ENCODE assay signal across 13 cellular contexts in the genomic region with DNA sequence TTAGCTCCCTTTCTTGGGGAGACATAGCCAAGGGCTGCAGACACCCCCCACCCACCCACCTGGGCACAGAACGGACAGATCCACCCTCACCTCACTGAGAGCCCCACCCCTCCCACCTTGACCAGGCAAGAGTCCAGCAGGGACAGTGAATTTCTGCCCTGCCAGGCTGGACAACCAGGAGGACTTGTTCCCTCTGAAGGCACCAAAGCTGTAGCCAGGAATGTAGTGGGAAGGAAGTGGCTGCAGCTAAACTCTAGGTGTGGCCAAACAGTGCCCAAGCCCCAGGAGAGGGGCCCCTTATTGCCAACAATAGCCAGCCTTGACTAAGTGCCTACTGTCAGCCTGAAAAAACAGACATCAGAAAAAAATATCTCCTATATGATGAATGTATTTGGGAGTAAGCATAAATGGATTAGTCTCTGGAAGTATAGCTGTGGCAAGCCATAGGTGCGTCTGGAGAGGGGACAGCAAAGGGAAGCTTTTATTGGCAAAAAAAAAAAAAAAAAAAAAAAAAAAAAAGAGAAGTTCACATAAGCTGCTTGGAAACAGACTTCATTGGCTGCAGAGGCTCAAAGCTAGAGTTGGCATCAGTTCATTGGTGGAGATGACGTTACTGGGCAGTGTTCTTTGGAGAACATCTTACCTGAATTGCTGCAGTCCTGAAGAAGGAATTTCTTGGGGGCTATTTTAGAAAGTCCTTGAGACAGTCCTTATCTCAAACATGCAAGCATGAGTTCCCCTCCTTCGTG.
DNase-seq lines count a peak whose midpoint lies in the region; ATAC-seq, FAIRE-seq and TF ChIP-seq lines count a peak whose summit lies in the region.
"Had no signal": no experiment of that assay in that cellular context is flagged by ENCODE, and none has a peak within 500 bp of the region (broad histone marks: within the 10 kb centered on the region; RNA-seq: fewer than 3 reads in every experiment).

No MANE protein-coding gene starts in this region.

- peaks cover 3% of the 10 kb centered on the region for H3K27me3 Mint-ChIP-seq in activated T-helper 2 cell treated with anti-CD3 and anti-CD28 coated beads, Interferon-gamma antibody, Interleukin-2, Interleukin-4, amounts not matched to agents 10 μg/mL and 5 μg/mL and 100 μg/mL, durations not matched to agents 14 hours and 24 hours and 36 hours (ENCODE audit: low read depth)

- H4K20me1 ChIP-seq in endothelial cell of umbilical vein (replicated peaks; ENCODE audit: control insufficient read depth, extremely low read depth, insufficient read depth, low read length) = no peaks in the 10 kb centered on the region

- H3K9me3 Mint-ChIP-seq in activated T-helper 2 cell treated with anti-CD3 and anti-CD28 coated beads, Interferon-gamma antibody, Interleukin-2, Interleukin-4, amounts not matched to agents 10 μg/mL and 5 μg/mL and 100 μg/mL, durations not matched to agents 14 hours and 24 hours and 36 hours = no peaks in the 10 kb centered on the region
- H3K9me3 Mint-ChIP-seq: CD8-positive, alpha-beta memory T cell; GM23338 had no signal

- H3K4me1 ChIP-seq in endothelial cell of umbilical vein (ENCODE audit: control insufficient read depth, extremely low read depth, insufficient read depth, low read length) = peaks cover 11% of the 10 kb centered on the region
- H3K4me1 ChIP-seq in pancreas = peaks cover 7 to 12% (median 9%) of the 10 kb centered on the region in 3 donors

- no peaks in the 10 kb centered on the region for H3K9me1 ChIP-seq in endothelial cell of umbilical vein (replicated peaks; ENCODE audit: control insufficient read depth, extremely low read depth, insufficient read depth, low read length)

- intact Hi-C loops in endothelial cell of umbilical vein (cut with micrococcal nuclease) (no loop called here), pancreas (cut with DNase I) (loop anchor here in 1 of 3 donors (10.0 kb wide), 1 partner anchor 65 kb away; no protein-coding TSS in a partner anchor)
- intact Hi-C loops in activated T-helper 2 cell treated with anti-CD3 and anti-CD28 coated beads, Interferon-gamma antibody, Interleukin-2, Interleukin-4, amounts not matched to agents 10 μg/mL and 5 μg/mL and 100 μg/mL, durations not matched to agents 14 hours and 24 hours and 36 hours (cut with micrococcal nuclease) = no loop called here

- dilution Hi-C loops in endothelial cell of umbilical vein (cut with MboI; ENCODE audit: extremely low pct_ligation_motif_present, low sequenced_read_pairs) = no loop called here

- H3K27ac ChIP-seq in endothelial cell of umbilical vein (ENCODE audit: insufficient read depth, low read depth, low read length) (no peak overlapping the region), pancreas (peak overlapping the region; percentile 52 to 67 (median 66))

- H3K4me2 ChIP-seq in endothelial cell of umbilical vein (ENCODE audit: insufficient read depth, low read length) = no peak overlapping the region

- no TSS peak for BruUV-seq in endothelial cell of umbilical vein (replicated peaks; lab: Mats Ljungman, UMichigan)

- CTCF ChIA-PET in endothelial cell of umbilical vein (lab: Charles Lee) = interaction anchor here (0.5 to 1.2 kb wide), 8 partner anchors 9 to 1124 kb away, joined by 3 to 4 read pairs (median 3); no protein-coding TSS in a partner anchor

- H3K9me3 ChIP-seq in endothelial cell of umbilical vein (replicated peaks; ENCODE audit: control insufficient read depth, insufficient read depth, low read length) = no peaks in the 10 kb centered on the region
- no peaks in the 10 kb centered on the region for H3K9me3 ChIP-seq in pancreas

- H3K36me3 Mint-ChIP-seq in activated T-helper 2 cell treated with anti-CD3 and anti-CD28 coated beads, Interferon-gamma antibody, Interleukin-2, Interleukin-4, amounts not matched to agents 10 μg/mL and 5 μg/mL and 100 μg/mL, durations not matched to agents 14 hours and 24 hours and 36 hours (ENCODE audit: low read depth) = no peaks in the 10 kb centered on the region
- H3K36me3 Mint-ChIP-seq: CD8-positive, alpha-beta memory T cell had no signal

- WGBS in pancreas, 2 donors = 32 to 36% methylated on average over 4 of the region's 4 CpGs

- no peaks in the 10 kb centered on the region for H3K27me3 ChIP-seq in endothelial cell of umbilical vein (ENCODE audit: control insufficient read depth in 2 of 2, insufficient read depth in 2 of 2, low read length in 2 of 2)
- no peaks in the 10 kb centered on the region for H3K27me3 ChIP-seq in pancreas

- H3K9ac ChIP-seq in endothelial cell of umbilical vein (replicated peaks; ENCODE audit: extremely low read depth, insufficient read depth, low read length) = no peak overlapping the region

- POLR2A ChIA-PET in endothelial cell of umbilical vein (lab: Charles Lee) = no interaction called here

- H3K4me1 Mint-ChIP-seq in activated T-helper 2 cell treated with anti-CD3 and anti-CD28 coated beads, Interferon-gamma antibody, Interleukin-2, Interleukin-4, amounts not matched to agents 10 μg/mL and 5 μg/mL and 100 μg/mL, durations not matched to agents 14 hours and 24 hours and 36 hours (ENCODE audit: low read depth) = no peaks in the 10 kb centered on the region

- no peak for TF ChIP-seq POLR2A in endothelial cell of umbilical vein (IDR thresholded peaks at IDR 0.05; ENCODE audit: low read depth, low read length)

- no peaks in the 10 kb centered on the region for H3K79me2 ChIP-seq in endothelial cell of umbilical vein (ENCODE audit: control insufficient read depth, insufficient read depth, low read length)

- DNase-seq in G401 (ENCODE audit: low spot score) (peak; percentile 49), NOMO-1 treated with DMSO at 0.1 percent for 48 hours (lab: John Stamatoyannopoulos, UW; ENCODE audit: unreplicated experiment) (peak; percentile 63), endothelial cell of umbilical vein (ENCODE audit: low read depth, low spot score) (peak; percentile 47), pancreas (peak in 1 of 6 donors; percentile 37), DMS114 treated with DMSO at 0.1 percent for 48 hours (lab: John Stamatoyannopoulos, UW; ENCODE audit: unreplicated experiment) (no peak)
- DNase-seq in activated T-helper 2 cell treated with anti-CD3 and anti-CD28 coated beads, Interferon-gamma antibody, Interleukin-2, Interleukin-4, amounts not matched to agents 10 μg/mL and 5 μg/mL and 100 μg/mL, durations not matched to agents 14 hours and 24 hours and 36 hours (ENCODE audit: low spot score) = no peak
- DNase-seq: activated CD4-positive, alpha-beta T cell treated with anti-CD3 and anti-CD28 coated beads for 1 hour; effector CD8-positive, alpha-beta T cell had no signal

- in situ Hi-C loops in G401 (cut with HindIII; ENCODE audit: low sequenced_read_pairs) = loop anchor here (25.0 kb wide), 1 partner anchor 327 kb away; no protein-coding TSS in a partner anchor

- H3K4me3 Mint-ChIP-seq in activated T-helper 2 cell treated with anti-CD3 and anti-CD28 coated beads, Interferon-gamma antibody, Interleukin-2, Interleukin-4, amounts not matched to agents 10 μg/mL and 5 μg/mL and 100 μg/mL, durations not matched to agents 14 hours and 24 hours and 36 hours (ENCODE audit: low read depth) = no peak overlapping the region
- H3K4me3 Mint-ChIP-seq: CD8-positive, alpha-beta memory T cell; GM23338 had no signal

- peak; percentile 36 to 64 (median 44) for ATAC-seq in pancreas
- ATAC-seq in GM18498 (IDR thresholded peaks at IDR 0.05; ENCODE audit: unreplicated experiment) = no peak
- no peak for ATAC-seq in GM19395 (IDR thresholded peaks at IDR 0.05; ENCODE audit: unreplicated experiment)

- H3K27ac Mint-ChIP-seq in activated T-helper 2 cell treated with anti-CD3 and anti-CD28 coated beads, Interferon-gamma antibody, Interleukin-2, Interleukin-4, amounts not matched to agents 10 μg/mL and 5 μg/mL and 100 μg/mL, durations not matched to agents 14 hours and 24 hours and 36 hours = no peak overlapping the region
- H3K27ac Mint-ChIP-seq: CD8-positive, alpha-beta memory T cell; GM23338 had no signal

- H3K36me3 ChIP-seq in endothelial cell of umbilical vein (ENCODE audit: control insufficient read depth in 2 of 2, extremely low read depth in 1 of 2, insufficient read depth in 2 of 2, low read length in 2 of 2) = no peaks in the 10 kb centered on the region
- no peaks in the 10 kb centered on the region for H3K36me3 ChIP-seq in pancreas

- no peak overlapping the region for H2AFZ ChIP-seq in endothelial cell of umbilical vein (ENCODE audit: low read depth, low read length)
- H2AFZ ChIP-seq: GM23338 had no signal

- no peak for TF ChIP-seq CTCF in endothelial cell of umbilical vein (IDR thresholded peaks at IDR 0.05; ENCODE audit: extremely low read depth in 1 of 2, insufficient read depth in 1 of 2, low read depth in 1 of 2, low read length in 2 of 2)
- TF ChIP-seq CTCF in pancreas (IDR thresholded peaks at IDR 0.05) = no peak

- FAIRE-seq in endothelial cell of umbilical vein (lab: Jason Lieb, UNC) (peak; percentile 18), pancreas (lab: Jason Lieb, UNC) (no peak)
- FAIRE-seq: GM18507 had no signal

- H3K4me3 ChIP-seq in endothelial cell of umbilical vein (replicated peaks in 1 of 3; ENCODE audit: insufficient read depth in 1 of 3, low read depth in 1 of 3, low read length in 3 of 3) (no peak overlapping the region), pancreas (no peak overlapping the region)
- H3K4me3 ChIP-seq: GM23338 had no signal

TF ChIP-seq in endothelial cell of umbilical vein, 7 proteins besides CTCF, POLR2A, EP300 and RAD21:
- TF ChIP-seq POLR2AphosphoS5 (IDR thresholded peaks at IDR 0.05; ENCODE audit: insufficient read depth, low read depth, low read length) = no peak
- no peak for TF ChIP-seq EZH2 (IDR thresholded peaks at IDR 0.05; ENCODE audit: borderline replicate concordance, low read depth, low read length, severe bottlenecking)
- no peak for TF ChIP-seq FOS (IDR thresholded peaks at IDR 0.05; ENCODE audit: borderline replicate concordance, insufficient read depth, low read length)
- no peak for TF ChIP-seq GATA2 (IDR thresholded peaks at IDR 0.05; ENCODE audit: insufficient read depth, insufficient read length, low read depth, low read length)
- TF ChIP-seq JUN (IDR thresholded peaks at IDR 0.05; ENCODE audit: borderline replicate concordance, insufficient read depth, insufficient read length, low read depth) = no peak
- TF ChIP-seq MYC (IDR thresholded peaks at IDR 0.05; ENCODE audit: low read depth, low read length) = no peak
- TF ChIP-seq, protein P1, sequence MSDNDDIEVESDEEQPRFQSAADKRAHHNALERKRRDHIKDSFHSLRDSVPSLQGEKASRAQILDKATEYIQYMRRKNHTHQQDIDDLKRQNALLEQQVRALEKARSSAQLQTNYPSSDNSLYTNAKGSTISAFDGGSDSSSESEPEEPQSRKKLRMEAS (IDR thresholded peaks at IDR 0.05; ENCODE audit: insufficient read depth, insufficient read length) = no peak

Comparison
In these comparisons a context has a peak if more than half of its experiments do, and no peak if none do; other contexts are left out.
1. DNase-seq: peak in G401 (single experiment), NOMO-1 treated with DMSO at 0.1 percent for 48 hours (single experiment) and endothelial cell of umbilical vein (single experiment); none in DMS114 treated with DMSO at 0.1 percent for 48 hours (single experiment) and activated T-helper 2 cell treated with anti-CD3 and anti-CD28 coated beads, Interferon-gamma antibody, Interleukin-2, Interleukin-4, amounts not matched to agents 10 μg/mL and 5 μg/mL and 100 μg/mL, durations not matched to agents 14 hours and 24 hours and 36 hours (single experiment).
2. ATAC-seq: peak in pancreas (4 of 4); none in GM18498 (single experiment) and GM19395 (single experiment).